ENCODE assay signal across 30 cellular contexts in the genomic region with DNA sequence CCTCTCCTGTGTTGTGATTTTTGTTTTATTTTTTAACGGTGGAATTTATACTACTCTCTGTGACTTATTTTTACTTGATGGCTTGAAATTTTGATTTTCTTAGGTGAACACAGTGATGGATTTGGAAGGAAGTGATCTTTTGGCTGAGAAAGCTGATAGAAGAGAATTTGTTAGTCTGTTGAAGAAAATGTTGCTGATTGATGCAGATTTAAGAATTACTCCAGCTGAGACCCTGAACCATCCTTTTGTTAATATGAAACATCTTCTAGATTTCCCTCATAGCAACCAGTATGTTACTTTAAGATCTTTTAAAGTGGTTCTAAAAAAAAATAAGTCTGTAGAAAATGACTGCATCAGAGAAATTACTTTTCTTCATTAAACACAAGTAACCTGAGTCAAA. TPM values are rescaled to one million over a fixed set of nuclear protein-coding genes. Genes with fewer than 3 reads are reported as not detected.
"Had no signal": no experiment of that assay in that cellular context is flagged by ENCODE, and none has a peak within 500 bp of the region (broad histone marks: within the 10 kb centered on the region; RNA-seq: fewer than 3 reads in every experiment).

No MANE protein-coding gene starts in this region.

- H3K27ac Mint-ChIP-seq: activated CD4-positive, alpha-beta T cell treated with anti-CD3 and anti-CD28 coated beads, Interleukin-2, amount 10 ng/mL, durations not matched to agents 24 days and 14 days; activated CD8-positive, alpha-beta T cell treated with anti-CD3 and anti-CD28 coated beads for 36 hours; activated naive CD4-positive, alpha-beta T cell treated with anti-CD3 and anti-CD28 coated beads for 36 hours; activated naive CD4-positive, alpha-beta T cell treated with anti-CD3 and anti-CD28 coated beads, Interleukin-2, amount 50 U/mL, for 72 hours; activated T-helper 1 cell treated with anti-CD3 and anti-CD28 coated beads, Interleukin-12 subunit alpha, Interleukin-12 subunit beta, Interleukin-2, Interleukin-4 antibody, amounts not matched to agents 30 ng/mL and 10 ng/mL and 1 ng/mL, durations not matched to agents 14 hours and 24 hours and 36 hours had no signal

- H3K27me3 Mint-ChIP-seq: activated CD4-positive, alpha-beta T cell treated with anti-CD3 and anti-CD28 coated beads, Interleukin-2, amount 10 ng/mL, durations not matched to agents 24 days and 14 days; activated CD8-positive, alpha-beta T cell treated with anti-CD3 and anti-CD28 coated beads for 36 hours; activated T-cell treated with anti-CD3 and anti-CD28 coated beads, Interleukin-2, amount 50 U/mL, for 24 hours had no signal

- H3K4me3 ChIP-seq: adrenal gland, body of pancreas, breast epithelium, SJCRH30, SK-N-MC had no signal

- H3K4me1 ChIP-seq: body of pancreas, breast epithelium, SJCRH30 had no signal

- H3K9me3 Mint-ChIP-seq: activated CD4-positive, alpha-beta T cell treated with anti-CD3 and anti-CD28 coated beads, Interleukin-2, amount 10 ng/mL, durations not matched to agents 24 days and 14 days; activated CD8-positive, alpha-beta T cell treated with anti-CD3 and anti-CD28 coated beads for 36 hours; activated naive CD4-positive, alpha-beta T cell treated with anti-CD3 and anti-CD28 coated beads for 36 hours; activated naive CD4-positive, alpha-beta T cell treated with anti-CD3 and anti-CD28 coated beads, Interleukin-2, amount 50 U/mL, for 72 hours; activated T-cell treated with anti-CD3 and anti-CD28 coated beads, Interleukin-2, amount 50 U/mL, for 24 hours; activated T-helper 1 cell treated with anti-CD3 and anti-CD28 coated beads, Interleukin-12 subunit alpha, Interleukin-12 subunit beta, Interleukin-2, Interleukin-4 antibody, amounts not matched to agents 30 ng/mL and 10 ng/mL and 1 ng/mL, durations not matched to agents 14 hours and 24 hours and 36 hours had no signal

- ATAC-seq: activated CD8-positive, alpha-beta T cell treated with anti-CD3 and anti-CD28 coated beads for 36 hours; activated naive CD4-positive, alpha-beta T cell treated with anti-CD3 and anti-CD28 coated beads, Interleukin-2, amount 50 U/mL, for 72 hours; body of pancreas; Panc1 had no signal

- DNase-seq: activated CD4-positive, alpha-beta T cell treated with anti-CD3 and anti-CD28 coated beads, Interleukin-2, amount 10 ng/mL, durations not matched to agents 24 days and 14 days; activated CD4-positive, alpha-beta T cell treated with anti-CD3 and anti-CD28 coated beads, Interleukin-2, amount 50 U/mL, for 4 hours; activated CD8-positive, alpha-beta T cell treated with anti-CD3 and anti-CD28 coated beads for 36 hours; activated gamma-delta T cell treated with Interleukin-2 at 50 U/mL for 16 hours; activated naive CD4-positive, alpha-beta T cell treated with anti-CD3 and anti-CD28 coated beads for 36 hours; activated T-cell treated with anti-CD3 and anti-CD28 coated beads, Interleukin-2, amount 50 U/mL, for 24 hours; adrenal gland; body of pancreas; Karpas-422; MV-4-11; NCI-H1092; NCI-H1436 treated with DMSO at 0.1 percent for 48 hours; NCI-H1694 treated with DMSO at 0.1 percent for 48 hours; NCI-H2029; NCI-H345; NCI-H524 treated with DMSO at 0.1 percent for 48 hours; SHP77; SJCRH30; T1000; WERI-Rb-1 had no signal

- H3K9me3 ChIP-seq: adrenal gland, body of pancreas, breast epithelium, SJCRH30 had no signal

- H3K36me3 ChIP-seq: breast epithelium had no signal

- FAIRE-seq: astrocyte had no signal

- H3K27ac ChIP-seq: adrenal gland, body of pancreas, breast epithelium, SJCRH30, SK-N-MC, WERI-Rb-1 had no signal

- H3K36me3 Mint-ChIP-seq: activated naive CD4-positive, alpha-beta T cell treated with anti-CD3 and anti-CD28 coated beads, Interleukin-2, amount 50 U/mL, for 72 hours had no signal

- H3K27me3 ChIP-seq: adrenal gland, body of pancreas, breast epithelium, SJCRH30 had no signal

- H3K4me3 Mint-ChIP-seq: activated CD4-positive, alpha-beta T cell treated with anti-CD3 and anti-CD28 coated beads, Interleukin-2, amount 10 ng/mL, durations not matched to agents 24 days and 14 days; activated CD8-positive, alpha-beta T cell treated with anti-CD3 and anti-CD28 coated beads for 36 hours; activated naive CD4-positive, alpha-beta T cell treated with anti-CD3 and anti-CD28 coated beads for 36 hours; activated T-cell treated with anti-CD3 and anti-CD28 coated beads, Interleukin-2, amount 50 U/mL, for 24 hours; activated T-helper 1 cell treated with anti-CD3 and anti-CD28 coated beads, Interleukin-12 subunit alpha, Interleukin-12 subunit beta, Interleukin-2, Interleukin-4 antibody, amounts not matched to agents 30 ng/mL and 10 ng/mL and 1 ng/mL, durations not matched to agents 14 hours and 24 hours and 36 hours had no signal

RNA-seq across cellular contexts. Expression of a gene that starts 36.7 kb away (rescaled TPM):
- total RNA-seq: activated CD4-positive, alpha-beta T cell treated with anti-CD3 and anti-CD28 coated beads, Interleukin-2, amount 10 ng/mL, durations not matched to agents 24 days and 14 days; activated CD8-positive, alpha-beta memory T cell treated with anti-CD3 and anti-CD28 coated beads for 36 hours; activated CD8-positive, alpha-beta T cell treated with anti-CD3 and anti-CD28 coated beads for 36 hours; activated naive CD4-positive, alpha-beta T cell treated with anti-CD3 and anti-CD28 coated beads for 36 hours; activated naive CD4-positive, alpha-beta T cell treated with anti-CD3 and anti-CD28 coated beads, Interleukin-2, amount 50 U/mL, for 72 hours; activated T-helper 1 cell treated with anti-CD3 and anti-CD28 coated beads, Interleukin-12 subunit alpha, Interleukin-12 subunit beta, Interleukin-2, Interleukin-4 antibody, amounts not matched to agents 30 ng/mL and 10 ng/mL and 1 ng/mL, durations not matched to agents 14 hours and 24 hours and 36 hours; NCI-H460; T-helper 1 cell treated with Interleukin-12 subunit alpha and Interleukin-12 subunit beta and Interleukin-4 antibody, amounts not matched to agents 30 ng/mL and 1 ng/mL, for 36 hours; T-helper 2 cell treated with Interferon-gamma antibody and Interleukin-4, amounts not matched to agents 100 ng/mL and 5 ng/mL, for 36 hours had no signal
